7 cellular contexts compared by ENCODE assay signal in the genomic region with DNA sequence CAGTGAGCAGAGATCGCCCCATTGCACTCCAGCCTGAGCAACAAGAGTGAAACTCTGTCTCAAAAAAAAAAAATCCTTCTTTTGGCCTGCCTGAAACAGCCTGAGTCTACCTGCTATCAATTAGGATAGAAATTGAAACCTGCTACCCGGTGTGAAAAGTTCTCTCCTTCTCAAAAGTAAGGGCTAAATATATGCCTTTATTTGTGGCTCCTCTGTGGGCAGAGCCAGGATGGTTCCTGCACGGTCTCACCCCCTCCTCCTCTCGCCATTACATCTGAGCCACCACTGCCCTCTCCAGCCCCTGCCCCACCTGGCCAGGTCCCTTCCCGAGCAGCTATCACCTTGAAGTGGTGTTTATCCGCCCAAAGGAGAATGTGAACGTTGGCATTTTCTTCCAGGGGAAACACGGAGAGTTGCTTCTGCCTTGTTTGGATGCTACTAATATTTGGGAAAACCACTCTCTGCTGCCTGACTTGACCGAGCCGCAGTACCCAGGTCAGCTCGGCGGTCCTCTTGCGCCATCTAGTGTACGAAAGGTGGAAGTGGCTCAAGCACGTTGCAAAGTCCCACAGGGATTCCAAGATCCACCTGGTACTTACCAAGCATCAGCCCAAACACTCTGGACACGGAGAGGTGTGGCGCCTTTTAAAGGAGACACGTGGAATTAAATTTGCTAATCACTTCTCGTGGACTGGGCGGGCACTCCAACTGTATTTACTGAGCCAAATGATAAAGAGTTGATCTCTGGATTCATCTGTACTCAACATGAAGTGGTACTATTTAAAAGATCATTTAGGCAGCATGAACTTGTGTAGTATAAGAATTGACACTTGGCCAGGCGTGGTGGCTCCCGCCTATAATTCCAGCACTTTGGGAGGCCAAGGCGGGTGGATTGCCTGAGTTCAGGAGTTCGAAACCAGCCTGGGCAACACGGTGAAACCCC. TPM values are rescaled to one million over a fixed set of nuclear protein-coding genes. Genes with fewer than 3 reads are reported as not detected.
DNase-seq lines count a peak whose midpoint lies in the region; ATAC-seq, FAIRE-seq and TF ChIP-seq lines count a peak whose summit lies in the region.

No MANE protein-coding gene starts in this region.

- TF ChIP-seq POLR2A in GM12892 (IDR thresholded peaks at IDR 0.05; ENCODE audit: low read depth, low read length) = no peak

- peak; percentile 64 for FAIRE-seq in GM12892 (lab: Jason Lieb, UNC)

- DNase-seq in GM12892 (ENCODE audit: insufficient read length) (peak; percentile 58), NCI-H748 treated with DMSO at 0.1 percent for 48 hours (lab: John Stamatoyannopoulos, UW) (peak; percentile 49), ecto neural progenitor cell (ENCODE audit: low spot score) (peak; percentile 83), medulla oblongata (ENCODE audit: extremely low spot score) (peak; percentile 87)
- peak; percentile 66 to 73 for DNase-seq in activated CD4-positive, alpha-beta T cell treated with anti-CD3 and anti-CD28 coated beads, Interleukin-2, amount 50 U/mL, for 48 hours
- peak; percentile 28 to 41 for DNase-seq in stimulated activated CD8-positive, alpha-beta memory T cell treated with anti-CD3 and anti-CD28 coated beads, Interleukin-15, amount 100 ng/mL, for 4 hours (ENCODE audit: low read depth in 2 of 2)

- peak; percentile 80 for ATAC-seq in HG03432 (IDR thresholded peaks at IDR 0.05; ENCODE audit: unreplicated experiment)

RNA-seq across cellular contexts. Expression of gene SETD4, which starts 31.9 kb away (rescaled TPM):
- 14.1 TPM for polyA plus RNA-seq in GM12892 (2012; ENCODE audit: missing spikeins)

RNA-seq across cellular contexts. Expression of gene CBR1, which starts 41.4 kb away (rescaled TPM):
- polyA plus RNA-seq in GM12892 (2012; ENCODE audit: missing spikeins) = 29.7 TPM

Comparison
In these comparisons a context has a peak if more than half of its experiments do, and no peak if none do; other contexts are left out.
1. Peak in every context shown above with its lines: DNase-seq and ATAC-seq.
2. DNase-seq: peak in every context shown above with its lines; median percentile 87 in medulla oblongata; 83 in ecto neural progenitor cell; 70 in activated CD4-positive, alpha-beta T cell treated with anti-CD3 and anti-CD28 coated beads, Interleukin-2, amount 50 U/mL, for 48 hours; 58 in GM12892; 49 in NCI-H748 treated with DMSO at 0.1 percent for 48 hours; 34 in stimulated activated CD8-positive, alpha-beta memory T cell treated with anti-CD3 and anti-CD28 coated beads, Interleukin-15, amount 100 ng/mL, for 4 hours.